Comparison of ENCODE assay signal across 15 cellular contexts in the genomic region with DNA sequence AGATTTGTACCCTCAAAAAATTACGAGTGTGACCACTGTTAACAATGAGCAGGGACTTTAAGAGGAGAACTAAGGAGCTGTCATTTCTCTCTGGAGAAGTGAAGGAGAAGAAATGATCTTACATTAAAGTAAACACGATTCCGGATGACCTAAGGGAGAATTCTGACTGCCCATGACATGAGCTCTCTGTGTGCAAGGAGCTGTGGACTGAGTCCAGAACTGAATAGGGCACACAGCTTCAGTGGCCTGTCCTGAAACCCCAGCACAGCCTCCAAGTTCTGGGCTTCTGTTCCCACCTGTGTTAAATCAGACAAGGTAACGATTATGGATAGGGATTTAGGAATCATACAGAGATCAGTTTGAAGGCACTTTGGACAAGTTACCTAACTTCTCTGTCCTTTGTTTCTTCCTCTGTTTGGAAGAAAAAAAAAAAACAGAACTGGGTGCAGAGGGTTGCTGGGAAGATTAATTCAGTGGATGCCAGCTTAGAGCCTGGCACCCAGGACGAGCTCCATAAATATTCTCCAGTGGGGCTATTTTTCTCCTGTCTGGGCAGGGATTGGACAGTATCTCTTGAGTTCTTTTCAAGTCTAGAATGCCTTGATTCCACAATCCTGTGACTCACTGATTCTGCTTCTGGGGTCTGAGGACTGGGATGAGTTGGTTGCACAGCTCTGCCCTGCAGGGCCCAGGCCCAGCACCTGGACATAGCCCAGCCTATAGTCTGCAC.
A peak's percentile ranks its signal among the peaks of the same experiment; 100 is the strongest.
DNase-seq lines count a peak whose midpoint lies in the region; FAIRE-seq and TF ChIP-seq lines count a peak whose summit lies in the region.
"Had no signal": no experiment of that assay in that cellular context is flagged by ENCODE, and none has a peak within 500 bp of the region (broad histone marks: within the 10 kb centered on the region; RNA-seq: fewer than 3 reads in every experiment).

No MANE protein-coding gene starts in this region.

- H3K36me3 ChIP-seq in BLaER1 treated with 17β-estradiol and CSF1 and Interleukin-3, amounts not matched to agents 10 nM and 100 nM, result no peaks in the 10 kb centered on the region; a peak in 1 of 22 replicates
- H3K36me3 ChIP-seq: cardiac muscle cell had no signal

- TF ChIP-seq CTCF in osteocyte (IDR thresholded peaks at IDR 0.05), result no peak

- peaks cover 67 to 100% (median 93%) of the 10 kb centered on the region in 10 experiments for H3K4me1 ChIP-seq in BLaER1 treated with 17β-estradiol and CSF1 and Interleukin-3, amounts not matched to agents 10 nM and 100 nM

- no peak for FAIRE-seq in RCC 7860 (lab: Jason Lieb, UNC)

- no peaks in the 10 kb centered on the region for H3K27me3 Mint-ChIP-seq in osteocyte (ENCODE audit: unreplicated experiment)

- in situ Hi-C loops in ACHN (cut with HindIII; ENCODE audit: low pct_ligation_motif_present, low pct_unique_long_range_greater_than_20kb, low sequenced_read_pairs), result no loop called here

- H3K27ac ChIP-seq in BLaER1 treated with 17β-estradiol and CSF1 and Interleukin-3, amounts not matched to agents 10 nM and 100 nM, result peak overlapping the region in 7 of 11 experiments; percentile 23 to 98 (median 93); a peak in 11 of 22 replicates
- H3K27ac ChIP-seq in epithelial cell of prostate, result peak overlapping the region; percentile 100
- H3K27ac ChIP-seq: C4-2B, cardiac muscle cell had no signal

- no peak overlapping the region for H3K4me3 Mint-ChIP-seq in osteocyte (ENCODE audit: unreplicated experiment)
- H3K4me3 Mint-ChIP-seq: T-helper 17 cell had no signal

- DNase-seq in RCC 7860 (ENCODE audit: low spot score) (peak; percentile 21), epithelial cell of prostate (ENCODE audit: low read depth, low spot score) (no peak), osteocyte (ENCODE audit: extremely low spot score, unreplicated experiment) (no peak), NCI-H2081 (lab: John Stamatoyannopoulos, UW) (no peak), dermis blood vessel endothelial cell (no peak), ACHN (no peak)
- no peak for DNase-seq in activated CD8-positive, alpha-beta memory T cell treated with anti-CD3 and anti-CD28 coated beads for 24 hours
- DNase-seq: activated CD4-positive, alpha-beta T cell treated with anti-CD3 and anti-CD28 coated beads, Interleukin-2, amount 50 U/mL, for 4 hours; mucosa of descending colon; NCI-H345; stimulated activated CD4-positive, alpha-beta T cell treated with anti-CD3 and anti-CD28 coated beads, Interleukin-2, amount 100 ng/mL, for 48 hours; T-helper 17 cell had no signal

- H3K4me3 ChIP-seq in BLaER1 treated with 17β-estradiol and CSF1 and Interleukin-3, amounts not matched to agents 10 nM and 100 nM, result no peak overlapping the region
- H3K4me3 ChIP-seq: cardiac muscle cell, mucosa of descending colon had no signal

- H3K27ac Mint-ChIP-seq in osteocyte (ENCODE audit: unreplicated experiment), result peak overlapping the region; percentile 39
- H3K27ac Mint-ChIP-seq: T-helper 17 cell had no signal

- H3K9ac ChIP-seq in BLaER1 treated with 17β-estradiol and CSF1 and Interleukin-3, amounts not matched to agents 10 nM and 100 nM, result peak overlapping the region in 2 of 11 experiments; percentile 23 to 31; a peak in 4 of 22 replicates

- H3K27me3 ChIP-seq in BLaER1 treated with 17β-estradiol and CSF1 and Interleukin-3, amounts not matched to agents 10 nM and 100 nM, result no peaks in the 10 kb centered on the region
- H3K27me3 ChIP-seq: cardiac muscle cell had no signal

- no peaks in the 10 kb centered on the region for H3K9me3 Mint-ChIP-seq in osteocyte (ENCODE audit: unreplicated experiment)

- H3K4me2 ChIP-seq in BLaER1 treated with 17β-estradiol and CSF1 and Interleukin-3, amounts not matched to agents 10 nM and 100 nM, result peak overlapping the region in 10 of 11 experiments; percentile 33 to 96 (median 68); a peak in 16 of 22 replicates

- H3K36me3 Mint-ChIP-seq in osteocyte (ENCODE audit: unreplicated experiment), result peaks cover 4% of the 10 kb centered on the region

- peaks cover 54% of the 10 kb centered on the region for H3K4me1 Mint-ChIP-seq in osteocyte (ENCODE audit: unreplicated experiment)
- H3K4me1 Mint-ChIP-seq: T-helper 17 cell had no signal

- peaks cover 0 to 11% (median 10%) of the 10 kb centered on the region in 11 experiments; a peak in 15 of 22 replicates for H3K9me3 ChIP-seq in BLaER1 treated with 17β-estradiol and CSF1 and Interleukin-3, amounts not matched to agents 10 nM and 100 nM (replicated peaks in 1 of 11)
- H3K9me3 ChIP-seq: mucosa of descending colon had no signal

- H4K20me1 ChIP-seq in BLaER1 treated with 17β-estradiol and CSF1 and Interleukin-3, amounts not matched to agents 10 nM and 100 nM, result no peaks in the 10 kb centered on the region
